25 cellular contexts compared by ENCODE assay signal in genomic region chr2:191100216-191100615, GRCh38.
"Had no signal": no experiment of that assay in that cellular context is flagged by ENCODE, and none has a peak within 500 bp of the region (broad histone marks: within the 10 kb centered on the region; RNA-seq: fewer than 3 reads in every experiment).

No MANE protein-coding gene starts in this region.

- H3K27ac Mint-ChIP-seq: nephron had no signal

- H3K4me1 Mint-ChIP-seq: nephron, neural crest cell had no signal

- H3K4me3 Mint-ChIP-seq: immature natural killer cell; naive thymus-derived CD8-positive, alpha-beta T cell; nephron; neural crest cell had no signal

- ATAC-seq: left colon; left lung; lower lobe of right lung; naive thymus-derived CD8-positive, alpha-beta T cell; pancreas; right cardiac atrium; sciatic nerve; upper lobe of right lung had no signal

- DNase-seq: hypothalamus; immature natural killer cell; kidney; left colon; left lung; lower lobe of right lung; mammary epithelial cell; mesenchymal stem cell; naive thymus-derived CD8-positive, alpha-beta T cell; nucleus accumbens; pancreas; posterior cingulate gyrus; retina; right cardiac atrium; stimulated activated CD4-positive, alpha-beta T cell treated with anti-CD3 and anti-CD28 coated beads, Interleukin-12 subunit alpha, Interleukin-12 subunit beta, amount 100 ng/mL, for 4 hours; stimulated activated CD4-positive, alpha-beta T cell treated with anti-CD3 and anti-CD28 coated beads, Interleukin-15, amount 100 ng/mL, for 24 hours; stimulated activated CD4-positive, alpha-beta T cell treated with anti-CD3 and anti-CD28 coated beads, Interleukin-2, amount 100 ng/mL, for 24 hours; stimulated activated CD4-positive, alpha-beta T cell treated with anti-CD3 and anti-CD28 coated beads, Interleukin-4, amount 100 ng/mL, for 1 hour; stimulated activated naive CD4-positive, alpha-beta T cell; tibial artery; trophoblast cell; upper lobe of right lung had no signal

- H3K27me3 Mint-ChIP-seq: naive thymus-derived CD8-positive, alpha-beta T cell had no signal
